ENCODE assay signal across 8 cellular contexts in genomic region chr10:73873843-73874215, GRCh38. TPM values are rescaled to one million over a fixed set of nuclear protein-coding genes. Genes with fewer than 3 reads are reported as not detected.
DNase-seq lines count a peak whose midpoint lies in the region; ATAC-seq and TF ChIP-seq lines count a peak whose summit lies in the region.

No MANE protein-coding gene starts in this region.

- CTCF ChIA-PET in T-cell (lab: Charles Lee) = interaction anchor here in 1 of 2 donors (1.2 to 1.4 kb wide), 2 partner anchors 12 kb away, joined by 3 to 4 read pairs; no protein-coding TSS in a partner anchor

- H3K4me1 Mint-ChIP-seq in T-cell (peaks cover 72 to 74% (median 72%) of the 10 kb centered on the region in 3 donors), type B pancreatic cell (ENCODE audit: unreplicated experiment) (peaks cover 22% of the 10 kb centered on the region)

- H3K27me3 ChIP-seq in smooth muscle cell (ENCODE audit: low read depth) = no peaks in the 10 kb centered on the region

- peaks cover 3% of the 10 kb centered on the region for H3K4me1 ChIP-seq in smooth muscle cell (ENCODE audit: low read depth)

- H3K27ac ChIP-seq in smooth muscle cell (ENCODE audit: low read depth) = no peak overlapping the region

- H3K4me3 ChIP-seq in foreskin fibroblast (ENCODE audit: low read depth in 1 of 2, low read length in 2 of 2) (peak overlapping the region; percentile 54 to 62), smooth muscle cell (peak overlapping the region; percentile 75)

- H3K27ac Mint-ChIP-seq in T-cell (no peak overlapping the region), type B pancreatic cell (no peak overlapping the region)

- H3K4me3 Mint-ChIP-seq in T-cell (peak overlapping the region; percentile 44 to 85 (median 54)), type B pancreatic cell (no peak overlapping the region)

- peaks cover 8% of the 10 kb centered on the region for H4K20me1 ChIP-seq in smooth muscle cell (ENCODE audit: low read depth)

- 0% methylated on average over 3 of the region's 39 CpGs for WGBS in smooth muscle cell (ENCODE audit: low lambda C conversion rate)

- H3K36me3 ChIP-seq in smooth muscle cell (ENCODE audit: low read depth) = no peaks in the 10 kb centered on the region

- H3K27me3 Mint-ChIP-seq in T-cell = no peaks in the 10 kb centered on the region
- H3K27me3 Mint-ChIP-seq in type B pancreatic cell = no peaks in the 10 kb centered on the region

- H3K9me3 Mint-ChIP-seq in T-cell (no peaks in the 10 kb centered on the region), type B pancreatic cell (no peaks in the 10 kb centered on the region)

- H3K9ac ChIP-seq in smooth muscle cell (ENCODE audit: low read depth) = no peak overlapping the region

- no peak overlapping the region for H2AFZ ChIP-seq in smooth muscle cell (ENCODE audit: low read depth)

- no peaks in the 10 kb centered on the region for H3F3A ChIP-seq in smooth muscle cell (ENCODE audit: low read depth)

- peak overlapping the region; percentile 93 for H3K4me2 ChIP-seq in smooth muscle cell

- POLR2A ChIA-PET in T-cell (lab: Charles Lee) = interaction anchor here (0.6 to 0.7 kb wide), 3 partner anchors 24 to 92 kb away, joined by 3 to 4 read pairs (median 4); partner anchors contain the start of gene CHCHD1 (in 1 of the 2)

- H3K79me2 ChIP-seq in smooth muscle cell (ENCODE audit: low read depth) = peaks cover 3% of the 10 kb centered on the region

- DNase-seq in left cardiac atrium (no peak), Right ventricle myocardium superior (no peak), T-cell (peak in 3 of 34 experiments; percentile 8 to 27 (median 18)), foreskin fibroblast (no peak), smooth muscle cell (lab: John Stamatoyannopoulos, UW; ENCODE audit: unreplicated experiment) (no peak), type B pancreatic cell (ENCODE audit: extremely low spot score, unreplicated experiment) (no peak)

- ATAC-seq in left cardiac atrium (peak; percentile 1 to 10), Right ventricle myocardium superior (ENCODE audit: poor library complexity) (no peak), T-cell (replicated peaks in 1 of 4) (peak in 3 of 4 experiments; percentile 6 to 27 (median 26)), HG03097 (IDR thresholded peaks at IDR 0.05; ENCODE audit: low FRiP score, unreplicated experiment) (no peak), GM19463 (IDR thresholded peaks at IDR 0.05; ENCODE audit: unreplicated experiment) (no peak)

- TF ChIP-seq CTCF in foreskin fibroblast (IDR thresholded peaks at IDR 0.05; ENCODE audit: low read depth, low read length) (no peak), smooth muscle cell (IDR thresholded peaks at IDR 0.05; ENCODE audit: borderline replicate concordance, insufficient read depth, poor library complexity, severe bottlenecking) (no peak), type B pancreatic cell (conservative IDR thresholded peaks at IDR 0.05) (no peak)

- intact Hi-C loops in left cardiac atrium (cut with DNase I) = no loop called here
- intact Hi-C loops in Right ventricle myocardium superior (cut with DNase I) = no loop called here

- H3K9me3 ChIP-seq in smooth muscle cell (replicated peaks; ENCODE audit: low read depth) = no peaks in the 10 kb centered on the region

- H3K36me3 Mint-ChIP-seq in T-cell = peaks cover 15% of the 10 kb centered on the region
- H3K36me3 Mint-ChIP-seq in type B pancreatic cell = peaks cover 7% of the 10 kb centered on the region

RNA-seq across cellular contexts. Expression of gene CAMK2G, which starts 0.5 kb away (rescaled TPM):
- 10 to 100 TPM; 12.0 to 12.4 TPM for total RNA-seq in left cardiac atrium
- total RNA-seq in Right ventricle myocardium superior = 11.2 TPM
- total RNA-seq in T-cell = 10 to 100 TPM; 50.6 to 59.9 (median 55.5) TPM
- 10.5 and 10.8 TPM in 2 replicates for total RNA-seq in smooth muscle cell
- polyA plus RNA-seq in smooth muscle cell = 2.2 and 4.0 TPM in 2 replicates
- total RNA-seq in type B pancreatic cell (ENCODE audit: low replicate concordance) = 24.9 and 27.5 TPM in 2 replicates

RNA-seq across cellular contexts. Expression of gene PLAU, which starts 37.1 kb away (rescaled TPM):
- total RNA-seq in left cardiac atrium = 10 to 100 TPM in 1 of 2 donors, 1 to 10 TPM in 1; 9.2 to 20.1 TPM
- total RNA-seq in Right ventricle myocardium superior = 7.5 TPM
- total RNA-seq in T-cell = 1 to 10 TPM in 2 of 5 donors, under 1 TPM in 1, not detected in 2; 0.63 to 1.1 (median 1.1) TPM
- 4.1 and 10.7 TPM in 2 replicates for total RNA-seq in smooth muscle cell
- 9.2 and 28.9 TPM in 2 replicates for polyA plus RNA-seq in smooth muscle cell
- total RNA-seq in type B pancreatic cell (ENCODE audit: low replicate concordance) = 3.5 and 5.5 TPM in 2 replicates

Comparison
In these comparisons a context has a peak if more than half of its experiments do, and no peak if none do; other contexts are left out.
1. ATAC-seq: peak in left cardiac atrium (2 of 2) and T-cell (3 of 4); none in Right ventricle myocardium superior (single experiment), HG03097 (single experiment) and GM19463 (single experiment).